8 cellular contexts compared by ENCODE assay signal in genomic region chr1:234972411-234973191, GRCh38.
DNase-seq lines count a peak whose midpoint lies in the region; ATAC-seq and TF ChIP-seq lines count a peak whose summit lies in the region.
"Had no signal": no experiment of that assay in that cellular context is flagged by ENCODE, and none has a peak within 500 bp of the region (broad histone marks: within the 10 kb centered on the region; RNA-seq: fewer than 3 reads in every experiment).

No MANE protein-coding gene starts in this region.

- H3K36me3 ChIP-seq in GM23338 (ENCODE audit: insufficient read depth): no peaks in the 10 kb centered on the region
- no peaks in the 10 kb centered on the region for H3K36me3 ChIP-seq in gastroesophageal sphincter
- H3K36me3 ChIP-seq in smooth muscle cell (ENCODE audit: low read depth): no peaks in the 10 kb centered on the region
- H3K36me3 ChIP-seq in tibial artery: no peaks in the 10 kb centered on the region
- no peaks in the 10 kb centered on the region for H3K36me3 ChIP-seq in effector memory CD4-positive, alpha-beta T cell (ENCODE audit: control insufficient read depth, insufficient read depth, low read length)

- no peaks in the 10 kb centered on the region for H3K36me3 Mint-ChIP-seq in GM23338 (ENCODE audit: low read depth)
- peaks cover 12% of the 10 kb centered on the region for H3K36me3 Mint-ChIP-seq in T-helper 1 cell treated with Interleukin-12 subunit alpha and Interleukin-12 subunit beta and Interleukin-4 antibody, amounts not matched to agents 30 μg/mL and 1 μg/mL, for 36 hours (ENCODE audit: low read depth)

- TF ChIP-seq EP300 in gastroesophageal sphincter (IDR thresholded peaks at IDR 0.05): no peak

- 0 out of 2 replicates have a peak, but pooled peaks cover 2% of the 10 kb centered on the region for H3K9me2 ChIP-seq in GM23338 (ENCODE audit: insufficient read depth)

- H3K4me1 Mint-ChIP-seq in GM23338: peaks cover 40% of the 10 kb centered on the region
- H3K4me1 Mint-ChIP-seq in T-helper 1 cell treated with Interleukin-12 subunit alpha and Interleukin-12 subunit beta and Interleukin-4 antibody, amounts not matched to agents 30 μg/mL and 1 μg/mL, for 36 hours (ENCODE audit: low read depth): peaks cover 73% of the 10 kb centered on the region

- intact Hi-C loops in tibial artery (cut with DNase I; ENCODE audit: low total_unique reads): loop anchor here (5.0 kb wide), 1 partner anchor 55 kb away; no protein-coding TSS in a partner anchor

- 64 to 80% methylated on average over 9 of the region's 19 CpGs for WGBS in gastroesophageal sphincter (ENCODE audit: low coverage in 1 of 2), 2 donors
- 78% methylated on average over 19 of the region's 19 CpGs for WGBS in smooth muscle cell (ENCODE audit: low lambda C conversion rate)

- H2AFZ ChIP-seq in GM23338: 0 out of 2 replicates have a peak overlapping the region, but pooled peaks have one; percentile 74
- no peak overlapping the region for H2AFZ ChIP-seq in smooth muscle cell (ENCODE audit: low read depth)

- peaks cover 7% of the 10 kb centered on the region for H3K27me3 Mint-ChIP-seq in GM23338 (ENCODE audit: insufficient read depth, low read depth, poor library complexity)
- H3K27me3 Mint-ChIP-seq in T-helper 1 cell treated with Interleukin-12 subunit alpha and Interleukin-12 subunit beta and Interleukin-4 antibody, amounts not matched to agents 30 μg/mL and 1 μg/mL, for 36 hours (ENCODE audit: low read depth): no peaks in the 10 kb centered on the region

- H3K9me3 ChIP-seq in gastroesophageal sphincter: no peaks in the 10 kb centered on the region
- H3K9me3 ChIP-seq in smooth muscle cell (replicated peaks; ENCODE audit: low read depth): no peaks in the 10 kb centered on the region
- no peaks in the 10 kb centered on the region for H3K9me3 ChIP-seq in tibial artery
- H3K9me3 ChIP-seq in effector memory CD4-positive, alpha-beta T cell (ENCODE audit: control insufficient read depth, low read length): no peaks in the 10 kb centered on the region

- no peak overlapping the region for H3K4me2 ChIP-seq in GM23338
- no peak overlapping the region for H3K4me2 ChIP-seq in smooth muscle cell

- H3K4me1 ChIP-seq in GM23338 (ENCODE audit: insufficient read depth) (peaks cover 19% of the 10 kb centered on the region), gastroesophageal sphincter (peaks cover 12 to 62% (median 29%) of the 10 kb centered on the region in 3 donors), smooth muscle cell (ENCODE audit: low read depth) (peaks cover 46% of the 10 kb centered on the region), tibial artery (peaks cover 6 to 66% (median 38%) of the 10 kb centered on the region in 4 donors)
- peaks cover 35% of the 10 kb centered on the region for H3K4me1 ChIP-seq in effector memory CD4-positive, alpha-beta T cell (ENCODE audit: control insufficient read depth, insufficient read depth, low read length, poor library complexity, severe bottlenecking)

- H3K9me3 Mint-ChIP-seq in GM23338: no peaks in the 10 kb centered on the region
- H3K9me3 Mint-ChIP-seq in T-helper 1 cell treated with Interleukin-12 subunit alpha and Interleukin-12 subunit beta and Interleukin-4 antibody, amounts not matched to agents 30 μg/mL and 1 μg/mL, for 36 hours: peaks cover 5% of the 10 kb centered on the region

- H3K27ac Mint-ChIP-seq in GM23338: no peak overlapping the region
- peak overlapping the region; percentile 62 for H3K27ac Mint-ChIP-seq in T-helper 1 cell treated with Interleukin-12 subunit alpha and Interleukin-12 subunit beta and Interleukin-4 antibody, amounts not matched to agents 30 μg/mL and 1 μg/mL, for 36 hours

- no peak for TF ChIP-seq CTCF in GM23338 (conservative IDR thresholded peaks at IDR 0.05; ENCODE audit: low read depth in 2 of 2)
- no peak for TF ChIP-seq CTCF in gastroesophageal sphincter (IDR thresholded peaks at IDR 0.05)
- no peak for TF ChIP-seq CTCF in smooth muscle cell (IDR thresholded peaks at IDR 0.05; ENCODE audit: borderline replicate concordance, insufficient read depth, poor library complexity, severe bottlenecking)
- TF ChIP-seq CTCF in tibial artery (IDR thresholded peaks at IDR 0.05): no peak

- H3K4me3 ChIP-seq in GM23338 (no peak overlapping the region), gastroesophageal sphincter (no peak overlapping the region), smooth muscle cell (no peak overlapping the region), tibial artery (no peak overlapping the region)
- H3K4me3 ChIP-seq in effector memory CD4-positive, alpha-beta T cell (ENCODE audit: insufficient read depth, low read depth, low read length, poor library complexity, severe bottlenecking): no peak overlapping the region

- no peak overlapping the region for H3K27ac ChIP-seq in GM23338 (ENCODE audit: low read depth)
- peak overlapping the region; percentile 1 to 97 (median 90) for H3K27ac ChIP-seq in gastroesophageal sphincter
- peak overlapping the region; percentile 99 for H3K27ac ChIP-seq in smooth muscle cell (ENCODE audit: low read depth)
- no peak overlapping the region for H3K27ac ChIP-seq in tibial artery
- no peak overlapping the region for H3K27ac ChIP-seq in effector memory CD4-positive, alpha-beta T cell (ENCODE audit: insufficient read depth, low read length, poor library complexity, severe bottlenecking)

- no peaks in the 10 kb centered on the region for H3K79me2 ChIP-seq in GM23338 (replicated peaks; ENCODE audit: insufficient read depth)
- H3K79me2 ChIP-seq in smooth muscle cell (ENCODE audit: low read depth): no peaks in the 10 kb centered on the region

- DNase-seq in GM23338 (ENCODE audit: low spot score): no peak
- DNase-seq in smooth muscle cell (lab: John Stamatoyannopoulos, UW; ENCODE audit: unreplicated experiment): no peak
- no peak for DNase-seq in tibial artery
- DNase-seq in effector memory CD4-positive, alpha-beta T cell: no peak
- DNase-seq: NCI-H226 had no signal

- H3K27me3 ChIP-seq in GM23338 (ENCODE audit: insufficient read depth): no peaks in the 10 kb centered on the region
- H3K27me3 ChIP-seq in gastroesophageal sphincter: no peaks in the 10 kb centered on the region
- H3K27me3 ChIP-seq in smooth muscle cell (ENCODE audit: low read depth): no peaks in the 10 kb centered on the region
- H3K27me3 ChIP-seq in tibial artery: no peaks in the 10 kb centered on the region
- H3K27me3 ChIP-seq in effector memory CD4-positive, alpha-beta T cell (replicated peaks; ENCODE audit: control insufficient read depth, insufficient read depth, low read length, poor library complexity, severe bottlenecking): no peaks in the 10 kb centered on the region

- no peak for TF ChIP-seq POLR2A in gastroesophageal sphincter (IDR thresholded peaks at IDR 0.05)

- ATAC-seq in GM23338 (peak; percentile 12), gastroesophageal sphincter (no peak), HG03025 (IDR thresholded peaks at IDR 0.05; ENCODE audit: low FRiP score, unreplicated experiment) (no peak)

- H4K20me1 ChIP-seq in GM23338 (replicated peaks; ENCODE audit: insufficient read depth) (no peaks in the 10 kb centered on the region), smooth muscle cell (ENCODE audit: low read depth) (no peaks in the 10 kb centered on the region)

- no peak overlapping the region for H3K4me3 Mint-ChIP-seq in GM23338
- no peak overlapping the region for H3K4me3 Mint-ChIP-seq in T-helper 1 cell treated with Interleukin-12 subunit alpha and Interleukin-12 subunit beta and Interleukin-4 antibody, amounts not matched to agents 30 μg/mL and 1 μg/mL, for 36 hours

- H3F3A ChIP-seq in GM23338 (replicated peaks; ENCODE audit: low read depth) (peaks cover 7% of the 10 kb centered on the region; the same call in 1 of the 2 replicates), smooth muscle cell (ENCODE audit: low read depth) (peaks cover 24% of the 10 kb centered on the region)

- H3K9ac ChIP-seq in smooth muscle cell (ENCODE audit: low read depth): peak overlapping the region; percentile 91

Comparison
In these comparisons a context has a peak if more than half of its experiments do, and no peak if none do; other contexts are left out.
1. H3K27ac ChIP-seq: peak in gastroesophageal sphincter (4 of 4) and smooth muscle cell (single experiment); none in GM23338 (single experiment), tibial artery (0 of 2) and effector memory CD4-positive, alpha-beta T cell (single experiment).